ENCODE assay signal across 1 cellular context in the genomic region with DNA sequence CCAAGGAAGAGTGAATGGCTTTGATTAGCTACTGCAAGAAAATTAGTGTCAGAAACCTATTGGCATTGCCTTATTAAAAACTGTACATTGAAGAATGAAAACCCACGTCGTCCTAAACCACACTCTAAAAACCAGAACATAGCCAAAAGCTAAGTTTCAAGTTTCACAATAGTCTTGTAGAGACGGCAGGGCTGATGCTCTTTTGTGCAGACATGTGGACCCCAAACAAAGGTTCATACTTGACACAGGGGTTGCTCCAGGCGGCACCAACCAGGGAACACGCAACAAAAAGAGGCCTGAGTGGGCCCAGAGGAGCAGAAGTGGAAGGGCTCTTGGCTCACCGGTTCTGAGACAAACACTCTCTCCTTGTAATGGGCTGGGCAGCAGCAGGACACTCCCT.
TF ChIP-seq lines count a peak whose summit lies in the region.

No MANE protein-coding gene starts in this region.

TF ChIP-seq in K562, 482 proteins besides CTCF, POLR2A, EP300 and RAD21:
- TF ChIP-seq, protein P1, sequence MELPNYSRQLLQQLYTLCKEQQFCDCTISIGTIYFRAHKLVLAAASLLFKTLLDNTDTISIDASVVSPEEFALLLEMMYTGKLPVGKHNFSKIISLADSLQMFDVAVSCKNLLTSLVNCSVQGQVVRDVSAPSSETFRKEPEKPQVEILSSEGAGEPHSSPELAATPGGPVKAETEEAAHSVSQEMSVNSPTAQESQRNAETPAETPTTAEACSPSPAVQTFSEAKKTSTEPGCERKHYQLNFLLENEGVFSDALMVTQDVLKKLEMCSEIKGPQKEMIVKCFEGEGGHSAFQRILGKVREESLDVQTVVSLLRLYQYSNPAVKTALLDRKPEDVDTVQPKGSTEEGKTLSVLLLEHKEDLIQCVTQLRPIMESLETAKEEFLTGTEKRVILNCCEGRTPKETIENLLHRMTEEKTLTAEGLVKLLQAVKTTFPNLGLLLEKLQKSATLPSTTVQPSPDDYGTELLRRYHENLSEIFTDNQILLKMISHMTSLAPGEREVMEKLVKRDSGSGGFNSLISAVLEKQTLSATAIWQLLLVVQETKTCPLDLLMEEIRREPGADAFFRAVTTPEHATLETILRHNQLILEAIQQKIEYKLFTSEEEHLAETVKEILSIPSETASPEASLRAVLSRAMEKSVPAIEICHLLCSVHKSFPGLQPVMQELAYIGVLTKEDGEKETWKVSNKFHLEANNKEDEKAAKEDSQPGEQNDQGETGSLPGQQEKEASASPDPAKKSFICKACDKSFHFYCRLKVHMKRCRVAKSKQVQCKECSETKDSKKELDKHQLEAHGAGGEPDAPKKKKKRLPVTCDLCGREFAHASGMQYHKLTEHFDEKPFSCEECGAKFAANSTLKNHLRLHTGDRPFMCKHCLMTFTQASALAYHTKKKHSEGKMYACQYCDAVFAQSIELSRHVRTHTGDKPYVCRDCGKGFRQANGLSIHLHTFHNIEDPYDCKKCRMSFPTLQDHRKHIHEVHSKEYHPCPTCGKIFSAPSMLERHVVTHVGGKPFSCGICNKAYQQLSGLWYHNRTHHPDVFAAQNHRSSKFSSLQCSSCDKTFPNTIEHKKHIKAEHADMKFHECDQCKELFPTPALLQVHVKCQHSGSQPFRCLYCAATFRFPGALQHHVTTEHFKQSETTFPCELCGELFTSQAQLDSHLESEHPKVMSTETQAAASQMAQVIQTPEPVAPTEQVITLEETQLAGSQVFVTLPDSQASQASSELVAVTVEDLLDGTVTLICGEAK (IDR thresholded peaks at IDR 0.05) = no peak
- TF ChIP-seq, protein P1 (CRISPR knock-in tag; IDR thresholded peaks at IDR 0.05) = peak; percentile 53; the same call in 1 of the 2 replicates
- TF ChIP-seq, protein P2, sequence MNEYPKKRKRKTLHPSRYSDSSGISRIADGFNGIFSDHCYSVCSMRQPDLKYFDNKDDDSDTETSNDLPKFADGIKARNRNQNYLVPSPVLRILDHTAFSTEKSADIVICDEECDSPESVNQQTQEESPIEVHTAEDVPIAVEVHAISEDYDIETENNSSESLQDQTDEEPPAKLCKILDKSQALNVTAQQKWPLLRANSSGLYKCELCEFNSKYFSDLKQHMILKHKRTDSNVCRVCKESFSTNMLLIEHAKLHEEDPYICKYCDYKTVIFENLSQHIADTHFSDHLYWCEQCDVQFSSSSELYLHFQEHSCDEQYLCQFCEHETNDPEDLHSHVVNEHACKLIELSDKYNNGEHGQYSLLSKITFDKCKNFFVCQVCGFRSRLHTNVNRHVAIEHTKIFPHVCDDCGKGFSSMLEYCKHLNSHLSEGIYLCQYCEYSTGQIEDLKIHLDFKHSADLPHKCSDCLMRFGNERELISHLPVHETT (CRISPR knock-in tag; conservative IDR thresholded peaks at IDR 0.05 in 1 of 2, IDR thresholded peaks at IDR 0.05 in 1 of 2) = peak in 1 of 2 experiments; percentile 96; a peak in 2 of 4 replicates
- TF ChIP-seq, protein P3, sequence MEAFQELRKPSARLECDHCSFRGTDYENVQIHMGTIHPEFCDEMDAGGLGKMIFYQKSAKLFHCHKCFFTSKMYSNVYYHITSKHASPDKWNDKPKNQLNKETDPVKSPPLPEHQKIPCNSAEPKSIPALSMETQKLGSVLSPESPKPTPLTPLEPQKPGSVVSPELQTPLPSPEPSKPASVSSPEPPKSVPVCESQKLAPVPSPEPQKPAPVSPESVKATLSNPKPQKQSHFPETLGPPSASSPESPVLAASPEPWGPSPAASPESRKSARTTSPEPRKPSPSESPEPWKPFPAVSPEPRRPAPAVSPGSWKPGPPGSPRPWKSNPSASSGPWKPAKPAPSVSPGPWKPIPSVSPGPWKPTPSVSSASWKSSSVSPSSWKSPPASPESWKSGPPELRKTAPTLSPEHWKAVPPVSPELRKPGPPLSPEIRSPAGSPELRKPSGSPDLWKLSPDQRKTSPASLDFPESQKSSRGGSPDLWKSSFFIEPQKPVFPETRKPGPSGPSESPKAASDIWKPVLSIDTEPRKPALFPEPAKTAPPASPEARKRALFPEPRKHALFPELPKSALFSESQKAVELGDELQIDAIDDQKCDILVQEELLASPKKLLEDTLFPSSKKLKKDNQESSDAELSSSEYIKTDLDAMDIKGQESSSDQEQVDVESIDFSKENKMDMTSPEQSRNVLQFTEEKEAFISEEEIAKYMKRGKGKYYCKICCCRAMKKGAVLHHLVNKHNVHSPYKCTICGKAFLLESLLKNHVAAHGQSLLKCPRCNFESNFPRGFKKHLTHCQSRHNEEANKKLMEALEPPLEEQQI (IDR thresholded peaks at IDR 0.05) = no peak
- TF ChIP-seq MYNN (IDR thresholded peaks at IDR 0.05) = no peak
- peak; percentile 54; the same call in 1 of the 2 replicates for TF ChIP-seq MYNN (CRISPR knock-in tag; IDR thresholded peaks at IDR 0.05)
- no peak for TF ChIP-seq PPARD (CRISPR knock-in tag; IDR thresholded peaks at IDR 0.05)
- 0 out of 2 replicates have a peak, but pooled peaks have one; percentile 20 for TF ChIP-seq ZNF184 (CRISPR knock-in tag; IDR thresholded peaks at IDR 0.05)
